ENCODE assay signal across 1 cellular context in genomic region chr2:70087703-70088507, GRCh38.
TF ChIP-seq lines count a peak whose summit lies in the region.

No MANE protein-coding gene starts in this region.

TF ChIP-seq in HepG2, 621 proteins besides CTCF, POLR2A, EP300 and RAD21 (continued from another document and continues in another):
- TF ChIP-seq THRA (CRISPR knock-in tag; IDR thresholded peaks at IDR 0.05; ENCODE audit: borderline replicate concordance), result no peak
- no peak for TF ChIP-seq ZNF75D (CRISPR knock-in tag; IDR thresholded peaks at IDR 0.05; ENCODE audit: borderline replicate concordance)
- no peak; the same call in 1 of the 2 replicates for TF ChIP-seq ZNF761 (CRISPR knock-in tag; conservative IDR thresholded peaks at IDR 0.05)
- TF ChIP-seq NCOA2 (CRISPR knock-in tag; IDR thresholded peaks at IDR 0.05), result 0 out of 2 replicates have a peak, but pooled peaks have one; percentile 42
- no peak for TF ChIP-seq KLF12 (CRISPR knock-in tag; IDR thresholded peaks at IDR 0.05; ENCODE audit: borderline replicate concordance)
- peak; percentile 71; the same call in 1 of the 2 replicates for TF ChIP-seq ZNF124 (CRISPR knock-in tag; IDR thresholded peaks at IDR 0.05)
- 0 out of 2 replicates have a peak, but pooled peaks have one; percentile 17 for TF ChIP-seq ARNT2 (CRISPR knock-in tag; IDR thresholded peaks at IDR 0.05; ENCODE audit: low read depth)
- TF ChIP-seq TRIM22 (IDR thresholded peaks at IDR 0.05), result no peak
- no peak; the same call in 1 of the 2 replicates for TF ChIP-seq ZNF383 (CRISPR knock-in tag; IDR thresholded peaks at IDR 0.05; ENCODE audit: borderline replicate concordance)
- peak; percentile 83 for TF ChIP-seq SRSF1 (optimal IDR thresholded peaks at IDR 0.05; ENCODE audit: low read depth, low read length)
- peak; percentile 82; the same call in 1 of the 2 replicates for TF ChIP-seq ZNF670 (CRISPR knock-in tag; IDR thresholded peaks at IDR 0.05; ENCODE audit: borderline replicate concordance)
- no peak for TF ChIP-seq ZBTB43 (CRISPR knock-in tag; conservative IDR thresholded peaks at IDR 0.05)
- peak; percentile 82 for TF ChIP-seq ZNF605 (CRISPR knock-in tag; IDR thresholded peaks at IDR 0.05)
- TF ChIP-seq ZFAT (CRISPR knock-in tag; conservative IDR thresholded peaks at IDR 0.05), result no peak
- no peak for TF ChIP-seq ZNF7 (CRISPR knock-in tag; IDR thresholded peaks at IDR 0.05)
- peak; percentile 81; the same call in 1 of the 2 replicates for TF ChIP-seq DNMT1 (CRISPR knock-in tag; IDR thresholded peaks at IDR 0.05)
- TF ChIP-seq ZNF326 (CRISPR knock-in tag; IDR thresholded peaks at IDR 0.05; ENCODE audit: borderline replicate concordance), result 0 out of 2 replicates have a peak, but pooled peaks have one; percentile 20
- no peak for TF ChIP-seq ZNF773 (CRISPR knock-in tag; IDR thresholded peaks at IDR 0.05; ENCODE audit: borderline replicate concordance)
- TF ChIP-seq TERF1 (CRISPR knock-in tag; IDR thresholded peaks at IDR 0.05), result no peak
- no peak for TF ChIP-seq ZNF646 (CRISPR knock-in tag; IDR thresholded peaks at IDR 0.05)
- TF ChIP-seq ZNF503 (CRISPR knock-in tag; IDR thresholded peaks at IDR 0.05), result 0 out of 2 replicates have a peak, but pooled peaks have one; percentile 44
- no peak for TF ChIP-seq SNAPC2 (CRISPR knock-in tag; IDR thresholded peaks at IDR 0.05)
- TF ChIP-seq KMT2A (CRISPR knock-in tag; IDR thresholded peaks at IDR 0.05), result peak; percentile 29; the same call in 1 of the 2 replicates
- no peak; the same call in 1 of the 2 replicates for TF ChIP-seq ZNF30 (CRISPR knock-in tag; IDR thresholded peaks at IDR 0.05)
- no peak for TF ChIP-seq CBX1 (IDR thresholded peaks at IDR 0.05; ENCODE audit: low read depth)
- TF ChIP-seq ZNF513 (CRISPR knock-in tag; conservative IDR thresholded peaks at IDR 0.05), result 0 out of 2 replicates have a peak, but pooled peaks have one; percentile 53
- TF ChIP-seq TCF7 (IDR thresholded peaks at IDR 0.05; ENCODE audit: low read depth), result peak; percentile 84
- TF ChIP-seq ASH2L (IDR thresholded peaks at IDR 0.05; ENCODE audit: insufficient read length, low read depth, low read length), result peak; percentile 59
- no peak for TF ChIP-seq ZXDC (CRISPR knock-in tag; IDR thresholded peaks at IDR 0.05)
- no peak for TF ChIP-seq KLF13 (CRISPR knock-in tag; IDR thresholded peaks at IDR 0.05)
- TF ChIP-seq ZNF430 (CRISPR knock-in tag; IDR thresholded peaks at IDR 0.05), result no peak; the same call in 1 of the 2 replicates
- TF ChIP-seq ZNF33B (CRISPR knock-in tag; IDR thresholded peaks at IDR 0.05), result 0 out of 2 replicates have a peak, but pooled peaks have one; percentile 18
- TF ChIP-seq ZBTB4 (CRISPR knock-in tag; IDR thresholded peaks at IDR 0.05; ENCODE audit: borderline replicate concordance), result no peak
- TF ChIP-seq PAWR (CRISPR knock-in tag; IDR thresholded peaks at IDR 0.05; ENCODE audit: borderline replicate concordance), result peak; percentile 57; the same call in 1 of the 2 replicates
